8 cellular contexts compared by ENCODE assay signal in the genomic region with DNA sequence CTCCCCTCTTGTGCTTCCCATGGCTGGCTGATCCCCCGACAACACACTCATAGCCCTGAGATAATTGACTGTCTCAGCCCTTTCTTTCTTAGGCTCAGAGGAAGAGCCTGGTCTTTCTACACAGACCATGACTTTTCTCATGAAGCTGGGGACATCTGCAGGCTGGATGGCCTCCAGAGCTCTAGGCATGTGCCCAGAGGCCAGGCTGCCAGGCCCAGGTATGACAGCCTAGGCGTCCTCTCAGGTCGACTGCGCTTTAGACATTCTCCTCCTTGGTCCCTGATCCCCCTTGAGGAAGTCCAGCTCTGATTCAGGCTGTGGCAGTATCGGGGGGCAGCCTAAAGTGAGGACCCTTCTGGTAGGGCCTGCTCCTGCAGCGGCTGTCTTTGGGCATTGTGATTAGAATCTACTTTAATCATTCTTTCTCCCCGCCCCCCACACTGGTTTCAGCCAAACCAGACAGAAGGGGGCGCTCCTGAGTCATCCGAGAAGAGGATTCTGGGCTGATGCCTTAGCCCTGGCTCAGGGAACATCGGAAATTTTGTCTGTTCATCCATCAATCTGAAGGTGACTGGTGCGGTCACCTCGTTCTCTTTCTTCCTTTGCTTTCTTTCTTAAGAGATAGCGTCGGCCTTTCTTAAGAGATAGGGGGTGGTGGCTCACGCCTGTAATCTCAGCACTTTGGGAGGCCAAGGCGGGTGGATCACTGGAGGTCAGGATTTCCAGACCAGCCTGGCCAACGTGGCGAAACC.
A peak's percentile ranks its signal among the peaks of the same experiment; 100 is the strongest.
DNase-seq lines count a peak whose midpoint lies in the region; ATAC-seq and TF ChIP-seq lines count a peak whose summit lies in the region.

No MANE protein-coding gene starts in this region.

- H3K4me3 Mint-ChIP-seq in Caco-2 (ENCODE audit: unreplicated experiment): no peak overlapping the region
- H3K4me3 Mint-ChIP-seq in activated naive CD4-positive, alpha-beta T cell treated with anti-CD3 and anti-CD28 coated beads, Interleukin-2, amount 10 ng/mL, durations not matched to agents 7 days and 5 days: no peak overlapping the region
- no peak overlapping the region for H3K4me3 Mint-ChIP-seq in progenitor cell of endocrine pancreas (ENCODE audit: low read depth)

- in situ Hi-C loops in SK-MEL-5 (cut with HindIII; ENCODE audit: low pct_unique_long_range_greater_than_20kb, low sequenced_read_pairs): no loop called here

- H3K36me3 ChIP-seq in Caco-2 (ENCODE audit: control insufficient read depth, insufficient read depth, low read length) (no peaks in the 10 kb centered on the region), cardiac muscle cell (no peaks in the 10 kb centered on the region), aorta (ENCODE audit: control insufficient read depth in 1 of 2, insufficient read depth in 2 of 2, low read length in 1 of 2) (no peaks in the 10 kb centered on the region)

- H3K4me1 ChIP-seq in Caco-2 (no peaks in the 10 kb centered on the region), cardiac muscle cell (ENCODE audit: low read depth) (peaks cover 12% of the 10 kb centered on the region), aorta (ENCODE audit: control insufficient read depth in 1 of 2, insufficient read depth in 2 of 2, low read length in 2 of 2) (no peaks in the 10 kb centered on the region)

- ATAC-seq in aorta (ENCODE audit: low FRiP score): no peak
- ATAC-seq in HG03521 (IDR thresholded peaks at IDR 0.05; ENCODE audit: unreplicated experiment): no peak

- peak; percentile 78 to 83 for DNase-seq in Caco-2
- peak; percentile 83 for DNase-seq in SK-MEL-5 (ENCODE audit: low read depth, low spot score)
- DNase-seq in activated naive CD4-positive, alpha-beta T cell treated with anti-CD3 and anti-CD28 coated beads, Interleukin-2, amount 10 ng/mL, durations not matched to agents 7 days and 5 days: peak; percentile 83
- DNase-seq in cardiac muscle cell (ENCODE audit: low read depth in 1 of 2, low spot score in 1 of 2): peak; percentile 72 to 78
- DNase-seq in progenitor cell of endocrine pancreas (ENCODE audit: low spot score, unreplicated experiment): peak; percentile 54
- DNase-seq in aorta: peak; percentile 80 to 88

- H3K9me3 Mint-ChIP-seq in Caco-2 (ENCODE audit: unreplicated experiment) (no peaks in the 10 kb centered on the region), progenitor cell of endocrine pancreas (ENCODE audit: low read depth) (no peaks in the 10 kb centered on the region)
- H3K9me3 Mint-ChIP-seq in activated naive CD4-positive, alpha-beta T cell treated with anti-CD3 and anti-CD28 coated beads, Interleukin-2, amount 10 ng/mL, durations not matched to agents 7 days and 5 days: no peaks in the 10 kb centered on the region

- no TSS peak for BruUV-seq in Caco-2 (replicated peaks; lab: Mats Ljungman, UMichigan)

- H3K27ac ChIP-seq in cardiac muscle cell: no peak overlapping the region
- no peak overlapping the region for H3K27ac ChIP-seq in aorta (ENCODE audit: low read depth in 1 of 2, low read length in 2 of 2)

- TF ChIP-seq CTCF in Caco-2 (IDR thresholded peaks at IDR 0.05; ENCODE audit: insufficient read depth in 1 of 2, low read depth in 1 of 2, low read length in 1 of 2, severe bottlenecking in 1 of 2, unreplicated experiment in 1 of 2) (peak; percentile 77 to 84), cardiac muscle cell (IDR thresholded peaks at IDR 0.05; ENCODE audit: low read depth, low read length) (peak; percentile 86), progenitor cell of endocrine pancreas (IDR thresholded peaks at IDR 0.05; ENCODE audit: unreplicated experiment) (peak; percentile 81)

- H3K4me3 ChIP-seq in Caco-2 (ENCODE audit: low read depth, low read length) (no peak overlapping the region), cardiac muscle cell (no peak overlapping the region), aorta (ENCODE audit: low read length in 2 of 2) (no peak overlapping the region)

- H3K9me3 ChIP-seq in Caco-2: no peaks in the 10 kb centered on the region
- no peaks in the 10 kb centered on the region for H3K9me3 ChIP-seq in cardiac muscle cell (ENCODE audit: low read depth)
- H3K9me3 ChIP-seq in aorta (ENCODE audit: control insufficient read depth, low read length): no peaks in the 10 kb centered on the region

- WGBS in aorta, 2 donors: 55 to 58% methylated on average over 18 of the region's 18 CpGs

- intact Hi-C loops in Caco-2 (cut with micrococcal nuclease; ENCODE audit: unreplicated experiment) (loop anchor here (1.0 to 5.0 kb wide), 4 partner anchors 66 to 621 kb away; no protein-coding TSS in a partner anchor), aorta (cut with DNase I) (loop anchor here in 1 of 2 donors (5.0 kb wide), 1 partner anchor 621 kb away; no protein-coding TSS in a partner anchor)

- TF ChIP-seq RAD21 in Ishikawa (IDR thresholded peaks at IDR 0.05; ENCODE audit: low read depth): peak; percentile 96

- TF ChIP-seq EP300 in Ishikawa (IDR thresholded peaks at IDR 0.05; ENCODE audit: borderline replicate concordance): no peak

- H3K27ac Mint-ChIP-seq in Caco-2 (ENCODE audit: unreplicated experiment): no peak overlapping the region
- H3K27ac Mint-ChIP-seq in activated naive CD4-positive, alpha-beta T cell treated with anti-CD3 and anti-CD28 coated beads, Interleukin-2, amount 10 ng/mL, durations not matched to agents 7 days and 5 days: no peak overlapping the region
- no peak overlapping the region for H3K27ac Mint-ChIP-seq in progenitor cell of endocrine pancreas

- POLR2A ChIA-PET in Caco-2 (lab: Charles Lee): no interaction called here

- H3K36me3 Mint-ChIP-seq in Caco-2 (ENCODE audit: insufficient read depth, unreplicated experiment): no peaks in the 10 kb centered on the region
- H3K36me3 Mint-ChIP-seq in activated naive CD4-positive, alpha-beta T cell treated with anti-CD3 and anti-CD28 coated beads, Interleukin-2, amount 10 ng/mL, durations not matched to agents 7 days and 5 days: no peaks in the 10 kb centered on the region
- H3K36me3 Mint-ChIP-seq in progenitor cell of endocrine pancreas (ENCODE audit: insufficient read depth): no peaks in the 10 kb centered on the region

- H3K27me3 Mint-ChIP-seq in Caco-2 (ENCODE audit: insufficient read depth, unreplicated experiment) (no peaks in the 10 kb centered on the region), progenitor cell of endocrine pancreas (peaks cover 8% of the 10 kb centered on the region)
- peaks cover 97% of the 10 kb centered on the region for H3K27me3 Mint-ChIP-seq in activated naive CD4-positive, alpha-beta T cell treated with anti-CD3 and anti-CD28 coated beads, Interleukin-2, amount 10 ng/mL, durations not matched to agents 7 days and 5 days

- H3K27me3 ChIP-seq in Caco-2 (replicated peaks; ENCODE audit: control insufficient read depth, insufficient read depth, low read length): no peaks in the 10 kb centered on the region
- H3K27me3 ChIP-seq in cardiac muscle cell: no peaks in the 10 kb centered on the region
- no peaks in the 10 kb centered on the region for H3K27me3 ChIP-seq in aorta (ENCODE audit: control insufficient read depth in 1 of 2, insufficient read depth in 2 of 2, low read length in 1 of 2)

- H3K4me1 Mint-ChIP-seq in Caco-2 (ENCODE audit: low read depth, unreplicated experiment) (no peaks in the 10 kb centered on the region), progenitor cell of endocrine pancreas (ENCODE audit: low read depth) (no peaks in the 10 kb centered on the region)
- H3K4me1 Mint-ChIP-seq in activated naive CD4-positive, alpha-beta T cell treated with anti-CD3 and anti-CD28 coated beads, Interleukin-2, amount 10 ng/mL, durations not matched to agents 7 days and 5 days: no peaks in the 10 kb centered on the region

- CTCF ChIA-PET in Caco-2 (lab: Charles Lee): interaction anchor here (0.7 kb wide), 2 partner anchors 46 to 291 kb away, joined by 3 read pairs; no protein-coding TSS in a partner anchor
- CTCF ChIA-PET in activated naive CD4-positive, alpha-beta T cell treated with anti-CD3 and anti-CD28 coated beads, Interleukin-2, amount 10 ng/mL, durations not matched to agents 7 days and 5 days (lab: Charles Lee): interaction anchor here (1.0 to 2.4 kb wide), 5 partner anchors 8 to 635 kb away, joined by 3 to 11 read pairs (median 4); no protein-coding TSS in a partner anchor

TF ChIP-seq in Ishikawa, 13 proteins besides CTCF, POLR2A, EP300 and RAD21:
- peak; percentile 17; the same call in 1 of the 2 replicates for TF ChIP-seq TCF12 (IDR thresholded peaks at IDR 0.05; ENCODE audit: low read depth)
- TF ChIP-seq, protein P1, sequence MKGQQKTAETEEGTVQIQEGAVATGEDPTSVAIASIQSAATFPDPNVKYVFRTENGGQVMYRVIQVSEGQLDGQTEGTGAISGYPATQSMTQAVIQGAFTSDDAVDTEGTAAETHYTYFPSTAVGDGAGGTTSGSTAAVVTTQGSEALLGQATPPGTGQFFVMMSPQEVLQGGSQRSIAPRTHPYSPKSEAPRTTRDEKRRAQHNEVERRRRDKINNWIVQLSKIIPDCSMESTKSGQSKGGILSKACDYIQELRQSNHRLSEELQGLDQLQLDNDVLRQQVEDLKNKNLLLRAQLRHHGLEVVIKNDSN (IDR thresholded peaks at IDR 0.05): no peak
